8 cellular contexts compared by ENCODE assay signal in genomic region chr10:62437696-62438095, GRCh38.
A peak's percentile ranks its signal among the peaks of the same experiment; 100 is the strongest.
DNase-seq lines count a peak whose midpoint lies in the region; ATAC-seq and TF ChIP-seq lines count a peak whose summit lies in the region.

No MANE protein-coding gene starts in this region.

- ATAC-seq in GM21423 (IDR thresholded peaks at IDR 0.05; ENCODE audit: unreplicated experiment) = peak; percentile 60
- ATAC-seq in GM21390 (IDR thresholded peaks at IDR 0.05; ENCODE audit: unreplicated experiment) = no peak

- DNase-seq in DMS53 treated with DMSO at 0.1 percent for 48 hours (lab: John Stamatoyannopoulos, UW; ENCODE audit: unreplicated experiment) (peak; percentile 32), NCI-H146 (lab: John Stamatoyannopoulos, UW) (peak; percentile 50), glomerular visceral epithelial cell (ENCODE audit: extremely low spot score) (peak; percentile 70), pulmonary artery endothelial cell (ENCODE audit: low read depth, low spot score) (peak; percentile 30), KG1 (lab: John Stamatoyannopoulos, UW) (no peak)

- peak; percentile 83 for TF ChIP-seq CTCF in VCaP (conservative IDR thresholded peaks at IDR 0.05)

- no peak overlapping the region for H3K27ac ChIP-seq in VCaP
